8 cellular contexts compared by ENCODE assay signal in genomic region chr15:78077860-78078187, GRCh38. TPM values are rescaled to one million over a fixed set of nuclear protein-coding genes. Genes with fewer than 3 reads are reported as not detected.
A peak's percentile ranks its signal among the peaks of the same experiment; 100 is the strongest.
DNase-seq lines count a peak whose midpoint lies in the region; ATAC-seq and TF ChIP-seq lines count a peak whose summit lies in the region.

No MANE protein-coding gene starts in this region.

- H3K27me3 Mint-ChIP-seq in central memory CD8-positive, alpha-beta T cell = no peaks in the 10 kb centered on the region
- H3K27me3 Mint-ChIP-seq in naive thymus-derived CD4-positive, alpha-beta T cell = no peaks in the 10 kb centered on the region

- no peak for TF ChIP-seq CTCF in KMS-11 (conservative IDR thresholded peaks at IDR 0.05; ENCODE audit: low read depth, low read length)

- 0 out of 2 replicates have a peak, but pooled peaks cover 6% of the 10 kb centered on the region for H3K79me2 ChIP-seq in KMS-11 (ENCODE audit: insufficient read depth, low read depth)

- ATAC-seq in central memory CD8-positive, alpha-beta T cell (replicated peaks; ENCODE audit: extremely low read depth, poor library complexity, severe bottlenecking) = peak; percentile 25
- ATAC-seq in naive thymus-derived CD4-positive, alpha-beta T cell = peak; percentile 16
- ATAC-seq in HG03378 (IDR thresholded peaks at IDR 0.05; ENCODE audit: unreplicated experiment) (no peak), GM19324 (IDR thresholded peaks at IDR 0.05; ENCODE audit: low FRiP score, unreplicated experiment) (no peak)

- intact Hi-C loops in naive thymus-derived CD4-positive, alpha-beta T cell (cut with micrococcal nuclease) = loop anchor here (1.0 to 5.0 kb wide), 10 partner anchors 10 to 360 kb away; partner anchors contain the start of genes IDH3A (in 2 of the 2) and IREB2 (in 2 of the 2)

- H3K27ac ChIP-seq in KMS-11 = no peak overlapping the region
- peak overlapping the region; percentile 66 for H3K27ac ChIP-seq in naive thymus-derived CD4-positive, alpha-beta T cell (ENCODE audit: low read depth, low read length)

- no peaks in the 10 kb centered on the region for H3K9me3 Mint-ChIP-seq in central memory CD8-positive, alpha-beta T cell
- no peaks in the 10 kb centered on the region for H3K9me3 Mint-ChIP-seq in naive thymus-derived CD4-positive, alpha-beta T cell

- H3K4me1 ChIP-seq in KMS-11 (ENCODE audit: low read depth, poor library complexity, severe bottlenecking) = peaks cover 16% of the 10 kb centered on the region
- peaks cover 28% of the 10 kb centered on the region in 2 donors for H3K4me1 ChIP-seq in naive thymus-derived CD4-positive, alpha-beta T cell (ENCODE audit: control insufficient read depth in 2 of 2, insufficient read depth in 2 of 2, low read length in 2 of 2)

- no peaks in the 10 kb centered on the region for H4K20me1 ChIP-seq in KMS-11 (ENCODE audit: insufficient read depth)

- no peak overlapping the region for H3K9ac ChIP-seq in KMS-11

- H3K4me1 Mint-ChIP-seq in central memory CD8-positive, alpha-beta T cell = peaks cover 40% of the 10 kb centered on the region
- H3K4me1 Mint-ChIP-seq in naive thymus-derived CD4-positive, alpha-beta T cell = peaks cover 33 to 51% (median 40%) of the 10 kb centered on the region in 7 donors

- H2AFZ ChIP-seq in KMS-11 (ENCODE audit: low read depth) = peak overlapping the region; percentile 75

- no peaks in the 10 kb centered on the region for H3K36me3 ChIP-seq in KMS-11 (ENCODE audit: insufficient read depth)
- peaks cover 0 to 5% (median 0%) of the 10 kb centered on the region in 3 experiments for H3K36me3 ChIP-seq in naive thymus-derived CD4-positive, alpha-beta T cell (ENCODE audit: control insufficient read depth in 2 of 3, insufficient read depth in 3 of 3, low read length in 3 of 3)

- POLR2A ChIA-PET in naive thymus-derived CD4-positive, alpha-beta T cell (lab: Charles Lee) = interaction anchor here (0.8 to 15.7 kb wide), 7 partner anchors 10 to 58 kb away, joined by 3 to 292 read pairs (median 4); no protein-coding TSS in a partner anchor

- H3K4me2 ChIP-seq in KMS-11 = peak overlapping the region; percentile 58

- DNase-seq in DMS53 treated with DMSO at 0.1 percent for 48 hours (lab: John Stamatoyannopoulos, UW; ENCODE audit: unreplicated experiment) (peak; percentile 53), COLO829 (ENCODE audit: low spot score) (no peak), MV-4-11 (lab: John Stamatoyannopoulos, UW) (no peak)
- no peak for DNase-seq in central memory CD8-positive, alpha-beta T cell (ENCODE audit: low spot score in 2 of 2)
- peak in 1 of 9 donors; percentile 22 for DNase-seq in naive thymus-derived CD4-positive, alpha-beta T cell

- peaks cover 12% of the 10 kb centered on the region for H3K36me3 Mint-ChIP-seq in central memory CD8-positive, alpha-beta T cell (ENCODE audit: insufficient read depth)
- peaks cover 0 to 11% (median 3%) of the 10 kb centered on the region in 5 donors for H3K36me3 Mint-ChIP-seq in naive thymus-derived CD4-positive, alpha-beta T cell

- peak overlapping the region; percentile 94 for H3K4me3 Mint-ChIP-seq in central memory CD8-positive, alpha-beta T cell
- peak overlapping the region; percentile 83 to 99 (median 92) for H3K4me3 Mint-ChIP-seq in naive thymus-derived CD4-positive, alpha-beta T cell

- no peak overlapping the region for H3K4me3 ChIP-seq in KMS-11 (IDR thresholded peaks at IDR 0.05; ENCODE audit: insufficient read depth, low read depth, low read length)
- H3K4me3 ChIP-seq in naive thymus-derived CD4-positive, alpha-beta T cell (ENCODE audit: low read length) = peak overlapping the region; percentile 75

- peak overlapping the region; percentile 98 for H3K27ac Mint-ChIP-seq in central memory CD8-positive, alpha-beta T cell (ENCODE audit: low read depth)
- H3K27ac Mint-ChIP-seq in naive thymus-derived CD4-positive, alpha-beta T cell = peak overlapping the region; percentile 77 to 93 (median 90)

- CTCF ChIA-PET in naive thymus-derived CD4-positive, alpha-beta T cell (lab: Charles Lee) = interaction anchor here (0.7 to 1.0 kb wide), 2 partner anchors 21 to 35 kb away, joined by 3 read pairs; no protein-coding TSS in a partner anchor

- H3K27me3 ChIP-seq in KMS-11 (ENCODE audit: insufficient read depth, low read depth) = no peaks in the 10 kb centered on the region
- no peaks in the 10 kb centered on the region for H3K27me3 ChIP-seq in naive thymus-derived CD4-positive, alpha-beta T cell (ENCODE audit: control insufficient read depth in 2 of 2, insufficient read depth in 2 of 2, low read length in 2 of 2)

- H3K9me3 ChIP-seq in naive thymus-derived CD4-positive, alpha-beta T cell (ENCODE audit: control insufficient read depth in 2 of 3, low read length in 3 of 3) = no peaks in the 10 kb centered on the region

RNA-seq across cellular contexts. Expression of gene TBC1D2B, which starts 0.3 kb away (rescaled TPM):
- total RNA-seq in naive thymus-derived CD4-positive, alpha-beta T cell = 100 to 1,000 TPM in 2 of 5 experiments, 10 to 100 TPM in 3; 69.7 to 119 (median 86.1) TPM
- polyA plus RNA-seq in naive thymus-derived CD4-positive, alpha-beta T cell = 10 to 100 TPM in 1 of 2 donors, 1 to 10 TPM in 1; 7.4 to 14.5 TPM

RNA-seq across cellular contexts. Expression of gene SH2D7, which starts 14.5 kb away (rescaled TPM):
- not detected for total RNA-seq in naive thymus-derived CD4-positive, alpha-beta T cell
- polyA plus RNA-seq in naive thymus-derived CD4-positive, alpha-beta T cell = not detected

RNA-seq across cellular contexts. Expression of gene CIB2, which starts 53.4 kb away (rescaled TPM):
- total RNA-seq in naive thymus-derived CD4-positive, alpha-beta T cell = 1 to 10 TPM; 1.0 to 2.0 (median 1.7) TPM
- 1 to 10 TPM; 1.8 to 2.1 TPM for polyA plus RNA-seq in naive thymus-derived CD4-positive, alpha-beta T cell

Comparison
In these comparisons a context has a peak if more than half of its experiments do, and no peak if none do; other contexts are left out.
1. ATAC-seq: peak in central memory CD8-positive, alpha-beta T cell (single experiment) and naive thymus-derived CD4-positive, alpha-beta T cell (single experiment); none in HG03378 (single experiment) and GM19324 (single experiment).